27 cellular contexts compared by ENCODE assay signal in the genomic region with DNA sequence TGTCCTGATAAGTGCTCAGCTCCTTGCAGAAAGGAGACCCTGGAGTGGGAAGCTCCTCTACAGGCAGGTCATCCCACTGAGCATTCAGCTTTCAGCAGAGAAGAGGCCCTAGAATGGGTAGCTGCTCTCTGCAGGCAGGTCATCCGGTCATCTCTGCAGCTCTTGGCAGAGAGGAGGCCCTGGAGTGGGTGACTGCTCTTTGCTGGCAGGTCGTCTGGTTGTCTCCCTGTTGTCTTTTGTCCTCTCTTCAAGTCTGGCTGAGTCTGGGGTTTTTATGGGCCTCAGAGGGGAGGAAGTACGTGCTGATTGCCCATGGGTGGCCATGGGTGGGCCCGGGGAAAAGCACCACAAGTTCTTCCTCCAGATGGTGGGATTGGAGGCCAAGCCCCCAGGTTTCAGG.
"Had no signal": no experiment of that assay in that cellular context is flagged by ENCODE, and none has a peak within 500 bp of the region (broad histone marks: within the 10 kb centered on the region; RNA-seq: fewer than 3 reads in every experiment).

No MANE protein-coding gene starts in this region.

- H3K4me3 Mint-ChIP-seq: mesothelial cell of epicardium; naive B cell; natural killer cell treated with Interleukin-12 subunit alpha and Interleukin-12 subunit beta and Interleukin-15 and Interleukin-18, amount 100 ng/mL, for 72 hours; neural crest cell had no signal

- DNase-seq: dorsolateral prefrontal cortex; effector CD4-positive, alpha-beta T cell; foreskin fibroblast; gastrocnemius medialis; heart left ventricle; hippocampal formation; left cardiac atrium; mesenchymal stem cell; mucosa of descending colon; naive B cell; small intestine; stimulated activated CD4-positive, alpha-beta T cell treated with anti-CD3 and anti-CD28 coated beads, Interleukin-15, amount 100 ng/mL, for 24 hours; stimulated activated CD4-positive, alpha-beta T cell treated with anti-CD3 and anti-CD28 coated beads, Interleukin-2, amount 100 ng/mL, for 48 hours; stimulated activated naive CD4-positive, alpha-beta T cell treated with Interleukin-2 at 50 U/mL for 16 hours; stomach; thyroid gland; trophoblast cell had no signal

- H2AFZ ChIP-seq: parathyroid adenoma had no signal

- H3K4me1 ChIP-seq: gastrocnemius medialis, heart left ventricle, left lung, parathyroid adenoma, right lobe of liver, stomach, thyroid gland, vagina had no signal

- H3K9me3 ChIP-seq: gastrocnemius medialis, right lobe of liver, thyroid gland, vagina had no signal

- H3K9me3 Mint-ChIP-seq: mesothelial cell of epicardium; natural killer cell treated with Interleukin-12 subunit alpha and Interleukin-12 subunit beta and Interleukin-15 and Interleukin-18, amount 100 ng/mL, for 72 hours; neural crest cell had no signal

- H3K4me1 Mint-ChIP-seq: mesothelial cell of epicardium, naive B cell, neural crest cell had no signal

- H3K36me3 ChIP-seq: gastrocnemius medialis, heart left ventricle, left lung, right lobe of liver, stomach, thyroid gland, vagina had no signal

- ATAC-seq: esophagus mucosa, gastrocnemius medialis, heart left ventricle, left cardiac atrium, left lung, mucosa of descending colon had no signal

- H3K36me3 Mint-ChIP-seq: mesothelial cell of epicardium; natural killer cell treated with Interleukin-12 subunit alpha and Interleukin-12 subunit beta and Interleukin-15 and Interleukin-18, amount 100 ng/mL, for 72 hours had no signal

- H3K4me3 ChIP-seq: dorsolateral prefrontal cortex, gastrocnemius medialis, heart left ventricle, left lung, mucosa of descending colon, right lobe of liver, stomach, thyroid gland, vagina had no signal

- H3K27ac ChIP-seq: dorsolateral prefrontal cortex, epithelial cell of prostate, gastrocnemius medialis, heart left ventricle, left lung, parathyroid adenoma, right lobe of liver, stomach, thyroid gland, vagina had no signal

- H3K79me2 ChIP-seq: parathyroid adenoma had no signal

- H3K27ac Mint-ChIP-seq: mesothelial cell of epicardium; naive B cell; natural killer cell treated with Interleukin-12 subunit alpha and Interleukin-12 subunit beta and Interleukin-15 and Interleukin-18, amount 100 ng/mL, for 72 hours; progenitor cell of endocrine pancreas had no signal
